Comparison of ENCODE assay signal across 8 cellular contexts in the genomic region with DNA sequence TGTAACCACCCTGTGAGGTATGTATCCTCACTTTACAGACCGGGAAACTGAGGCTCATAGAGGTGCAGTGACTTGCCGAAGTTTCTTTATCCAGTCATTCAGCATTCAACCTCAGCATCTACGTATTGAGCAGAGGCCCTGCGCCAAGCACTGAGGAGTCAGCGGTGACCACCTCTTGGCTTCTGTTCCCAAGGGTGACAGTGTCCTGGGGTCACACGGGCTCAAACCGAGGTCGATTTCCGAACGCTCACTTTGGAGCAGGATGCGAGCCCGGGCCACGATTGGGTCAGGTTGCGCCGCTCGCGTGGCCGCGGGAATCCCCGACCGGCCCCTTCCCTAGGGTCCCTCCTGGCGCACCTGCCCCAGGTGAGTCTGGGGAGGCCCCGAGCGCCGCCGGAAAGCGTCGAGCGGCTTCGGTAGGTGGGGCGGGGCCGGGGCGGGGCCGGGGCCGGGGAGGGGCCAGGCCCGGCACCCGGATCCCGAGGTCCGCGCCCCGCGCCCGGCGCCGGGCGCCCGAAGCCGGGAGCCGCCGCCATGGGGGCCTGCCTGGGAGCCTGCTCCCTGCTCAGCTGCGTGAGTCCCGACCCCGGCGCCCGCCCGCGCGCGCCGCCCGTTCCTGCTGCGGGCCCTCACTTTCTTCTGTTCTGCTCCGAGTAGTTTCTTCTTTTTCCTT. TPM values are rescaled to one million over a fixed set of nuclear protein-coding genes. Genes with fewer than 3 reads are reported as not detected.
DNase-seq lines count a peak whose midpoint lies in the region; ATAC-seq, FAIRE-seq and TF ChIP-seq lines count a peak whose summit lies in the region.

A gene (plus strand): TSS at position 482 of the 673 bp plus-strand sequence. CDS start 53 bp downstream, at position 535.

- H3K4me1 ChIP-seq in HAP-1 (no peaks in the 10 kb centered on the region; the same call in 1 of the 2 replicates), H1 (replicated peaks in 1 of 4; ENCODE audit: control insufficient read depth in 3 of 4, insufficient read depth in 4 of 4, low read length in 3 of 4) (peaks cover 10 to 27% (median 13%) of the 10 kb centered on the region in 4 experiments), vagina (no peaks in the 10 kb centered on the region)

- 0 out of 2 replicates have a peak within 1 kb of the TSS, but pooled peaks have one; percentile 61 for H2BK20ac ChIP-seq in H1 (ENCODE audit: low read length)

- 0 out of 2 replicates have a peak, but pooled peaks cover 2% of the 10 kb centered on the region for H3K79me1 ChIP-seq in H1 (ENCODE audit: low read depth, low read length)

- in situ Hi-C loops in HAP-1 (cut with MboI; ENCODE audit: low sequenced_read_pairs) (no loop called here), SK-MEL-5 (cut with HindIII; ENCODE audit: low pct_unique_long_range_greater_than_20kb, low sequenced_read_pairs) (no loop called here)

- H3K9me3 ChIP-seq in HAP-1, result no peaks in the 10 kb centered on the region
- H3K9me3 ChIP-seq in H1 (ENCODE audit: insufficient read depth in 2 of 2, low read depth in 1 of 2, low read length in 1 of 2), result no peaks in the 10 kb centered on the region
- H3K9me3 ChIP-seq in vagina, result no peaks in the 10 kb centered on the region

- intact Hi-C loops in vagina (cut with DNase I), result no loop called here

- H2BK12ac ChIP-seq in H1 (ENCODE audit: low read depth, low read length), result peak within 1 kb of the TSS; percentile 84; the same call in 1 of the 2 replicates

- TF ChIP-seq CTCF in H1 (IDR thresholded peaks at IDR 0.05; ENCODE audit: control extremely low read depth in 1 of 3, insufficient read depth in 1 of 3, low read depth in 1 of 3, low read length in 3 of 3), result no peak
- no peak for TF ChIP-seq CTCF in vagina (IDR thresholded peaks at IDR 0.05)

- ATAC-seq in HG02763 (IDR thresholded peaks at IDR 0.05; ENCODE audit: unreplicated experiment) (no peak), HG03460 (IDR thresholded peaks at IDR 0.05; ENCODE audit: unreplicated experiment) (no peak)

- peak within 1 kb of the TSS; percentile 44 for H3K4ac ChIP-seq in H1 (replicated peaks; ENCODE audit: insufficient read length, low read depth, low read length)

- CTCF ChIA-PET in H1 (lab: Charles Lee; ENCODE audit: partially characterized antibody), result interaction anchor here (0.9 to 19.2 kb wide), 7 partner anchors 10 to 214 kb away, joined by 3 to 415 read pairs (median 3); no protein-coding TSS in a partner anchor

- H2BK5ac ChIP-seq in H1 (ENCODE audit: low read depth, low read length), result peak within 1 kb of the TSS; percentile 60; the same call in 1 of the 2 replicates

- H3K4me3 ChIP-seq in HAP-1 (peak within 1 kb of the TSS; percentile 66), H1 (ENCODE audit: extremely low read depth in 1 of 4, insufficient read depth in 2 of 4, low read depth in 3 of 4, low read length in 4 of 4) (peak within 1 kb of the TSS; percentile 73 to 97 (median 86)), vagina (peak within 1 kb of the TSS; percentile 64 to 74)

- H2BK15ac ChIP-seq in H1 (ENCODE audit: low read length), result 0 out of 2 replicates have a peak within 1 kb of the TSS, but pooled peaks have one; percentile 36

- peak within 1 kb of the TSS; percentile 38 for H4K5ac ChIP-seq in H1 (ENCODE audit: insufficient read length, low read depth, low read length)

- DNase-seq in DMS153 (lab: John Stamatoyannopoulos, UW) (peak; percentile 68), HAP-1 (ENCODE audit: low spot score in 2 of 2) (peak in 1 of 2 experiments; percentile 48), SK-MEL-5 (ENCODE audit: low read depth, low spot score) (peak; percentile 16), H1 (ENCODE audit: low read depth in 1 of 2, low spot score in 2 of 2) (peak in 1 of 2 experiments; percentile 81), mucosa of gallbladder (ENCODE audit: low spot score) (no peak), vagina (ENCODE audit: extremely low spot score in 2 of 2) (no peak)

- POLR2A ChIA-PET in H1 (lab: Charles Lee; ENCODE audit: partially characterized antibody), result interaction anchor here (1.0 to 4.2 kb wide), 8 partner anchors 10 to 149 kb away, joined by 3 to 26 read pairs (median 3); a partner anchor contains a TSS

- peak within 1 kb of the TSS; percentile 93 for H4K8ac ChIP-seq in H1 (ENCODE audit: extremely low read depth, insufficient read depth, low read length)

- no peak for TF ChIP-seq EP300 in H1 (IDR thresholded peaks at IDR 0.05; ENCODE audit: borderline replicate concordance in 1 of 2, low read depth in 2 of 2, low read length in 2 of 2)

- H2BK120ac ChIP-seq in H1 (replicated peaks; ENCODE audit: low read depth, low read length), result no peak within 1 kb of the TSS

- peak within 1 kb of the TSS; percentile 60 for H3K56ac ChIP-seq in H1 (replicated peaks; ENCODE audit: insufficient read length, low read depth, low read length)

- peak within 1 kb of the TSS; percentile 93 for H2AFZ ChIP-seq in H1 (ENCODE audit: low read length)

- H3K9ac ChIP-seq in H1 (replicated peaks in 1 of 4; ENCODE audit: extremely low read depth in 1 of 4, low read depth in 3 of 4, low read length in 3 of 4), result peak within 1 kb of the TSS; percentile 64 to 89 (median 75)

- no peak within 1 kb of the TSS for H2AK5ac ChIP-seq in H1 (ENCODE audit: low read depth, low read length)

- H3K27ac ChIP-seq in H1 (ENCODE audit: low read depth, low read length), result peak within 1 kb of the TSS; percentile 3; the same call in 1 of the 2 replicates
- H3K27ac ChIP-seq in vagina, result peak within 1 kb of the TSS; percentile 66

- H4K91ac ChIP-seq in H1 (replicated peaks; ENCODE audit: insufficient read length, low read length), result peak within 1 kb of the TSS; percentile 81

- TF ChIP-seq POLR2A in H1 (IDR thresholded peaks at IDR 0.05; ENCODE audit: control extremely low read depth in 1 of 2, low read depth in 2 of 2, low read length in 2 of 2), result peak in 1 of 2 experiments; percentile 55; a peak in 2 of 3 replicates
- TF ChIP-seq POLR2A in vagina (IDR thresholded peaks at IDR 0.05), result no peak

- H3K79me2 ChIP-seq in H1 (ENCODE audit: control insufficient read depth in 1 of 2, insufficient read depth in 2 of 2, low read length in 2 of 2), result peaks cover 0 to 9% of the 10 kb centered on the region in 2 experiments; a peak in 1 of 4 replicates

- peaks cover 11% of the 10 kb centered on the region for H3K23me2 ChIP-seq in H1 (ENCODE audit: low read depth, low read length)

- peak within 1 kb of the TSS; percentile 83 for H3K18ac ChIP-seq in H1 (ENCODE audit: extremely low read depth, low read length)

- peak within 1 kb of the TSS; percentile 78 to 99 for H3K4me2 ChIP-seq in H1 (ENCODE audit: insufficient read depth in 1 of 2, low read depth in 2 of 2, low read length in 2 of 2)

- H4K20me1 ChIP-seq in H1 (replicated peaks in 1 of 2; ENCODE audit: control insufficient read depth in 1 of 2, insufficient read depth in 2 of 2, low read length in 2 of 2), result no peaks in the 10 kb centered on the region

- no peaks in the 10 kb centered on the region for H3K36me3 ChIP-seq in HAP-1 (replicated peaks)
- no peaks in the 10 kb centered on the region for H3K36me3 ChIP-seq in H1 (ENCODE audit: control insufficient read depth in 2 of 4, insufficient read depth in 4 of 4, low read length in 3 of 4)
- no peaks in the 10 kb centered on the region for H3K36me3 ChIP-seq in vagina

- no peak within 1 kb of the TSS for H3K14ac ChIP-seq in H1 (ENCODE audit: insufficient read length)

- H3K23ac ChIP-seq in H1 (ENCODE audit: insufficient read length), result no peak within 1 kb of the TSS

- no peak for FAIRE-seq in H1 (lab: Jason Lieb, UNC)

- H3K27me3 ChIP-seq in HAP-1 (ENCODE audit: low read depth) (no peaks in the 10 kb centered on the region), H1 (replicated peaks in 1 of 4; ENCODE audit: control insufficient read depth in 3 of 4, extremely low read depth in 1 of 4, insufficient read depth in 3 of 4, low read length in 3 of 4) (peaks cover 0 to 6% (median 2%) of the 10 kb centered on the region in 4 experiments; a peak in 3 of 7 replicates), vagina (no peaks in the 10 kb centered on the region)

- 13% methylated on average over 17 of the region's 63 CpGs; no CpG with 5 or more reads in 1 of the 2 experiments for WGBS in H1 (ENCODE audit: extremely low coverage in 1 of 2, insufficient coverage in 1 of 2, insufficient read length in 1 of 2, insufficient replicate concordance in 2 of 2, low coverage in 1 of 2, low lambda C conversion rate in 2 of 2, missing lambda C conversion rate in 1 of 2), 2 experiments

- TF ChIP-seq RAD21 in H1 (IDR thresholded peaks at IDR 0.05 in 1 of 2, conservative IDR thresholded peaks at IDR 0.05 in 1 of 2; ENCODE audit: low read depth in 2 of 2, low read length in 2 of 2), result no peak

TF ChIP-seq in H1, 55 proteins besides CTCF, POLR2A, EP300 and RAD21:
- TF ChIP-seq PHF8 (conservative IDR thresholded peaks at IDR 0.05; ENCODE audit: low read depth, low read length) (peak; percentile 83), SIN3A (conservative IDR thresholded peaks at IDR 0.05 in 1 of 2, IDR thresholded peaks at IDR 0.05 in 1 of 2; ENCODE audit: low read depth in 1 of 2, low read length in 2 of 2) (0 out of 4 replicates have a peak, but pooled peaks have one; percentile 14 to 26), CHD1 (IDR thresholded peaks at IDR 0.05; ENCODE audit: low read depth, low read length) (no peak), YY1 (IDR thresholded peaks at IDR 0.05; ENCODE audit: low read depth, low read length) (peak; percentile 51; the same call in 1 of the 2 replicates), RNF2 (IDR thresholded peaks at IDR 0.05; ENCODE audit: borderline replicate concordance, low read depth, low read length, missing control alignments, poor library complexity, severe bottlenecking) (no peak), TBP (IDR thresholded peaks at IDR 0.05; ENCODE audit: low read depth, low read length) (0 out of 2 replicates have a peak, but pooled peaks have one; percentile 15), TAF1 (IDR thresholded peaks at IDR 0.05; ENCODE audit: low read depth, low read length) (0 out of 2 replicates have a peak, but pooled peaks have one; percentile 52)
TF ChIP-seq in H1: peak in this region for 5.

RNA-seq across cellular contexts. Expression of the gene that starts here (rescaled TPM):
- 6.6 and 8.1 TPM in 2 replicates for total RNA-seq in SK-MEL-5 (2014; rRNA removed; shearing (Covaris generic))
- polyA plus RNA-seq in SK-MEL-5 (2015; cell fraction: cytosol; rRNA removed), result 28.1 and 37.0 TPM in 2 replicates
- 10.6 and 11.0 TPM in 2 replicates for polyA plus RNA-seq in SK-MEL-5 (2015; cell fraction: nucleus; rRNA removed)
- 30.8 and 31.4 TPM in 2 replicates for total RNA-seq in H1 (2021; fragmentation: NEBNext Ultra II Directional; extraction: Animal tissue kit (Norgen Biotek cat#: 25700))
- polyA plus RNA-seq in H1 (2011; rRNA removed), result 60.0 and 97.0 TPM in 2 replicates
- polyA plus RNA-seq in H1 (2011; cell fraction: cytosol; rRNA removed), result 36.3 TPM
- polyA plus RNA-seq in H1 (2011; cell fraction: nucleus; rRNA removed), result 49.8 TPM
- 18.5 to 44.5 TPM (median 39.0 TPM) in 4 replicates for polyA plus RNA-seq in H1 (2012, experiment 1 of 2)
- 28.2 TPM for polyA plus RNA-seq in H1 (2012, experiment 2 of 2)
- polyA plus RNA-seq in H1 (2013, experiment 1 of 2), result 40.3 TPM
- 43.1 TPM for polyA plus RNA-seq in H1 (2013, experiment 2 of 2)
- 16.9 and 18.9 TPM in 2 replicates for polyA minus RNA-seq in H1 (2011; rRNA and poly(A)+ RNA removed)
- 25.8 TPM for polyA minus RNA-seq in H1 (2011; cell fraction: cytosol; rRNA and poly(A)+ RNA removed)
- 14.2 TPM for polyA minus RNA-seq in H1 (2011; cell fraction: nucleus; rRNA and poly(A)+ RNA removed)
- total RNA-seq in mucosa of gallbladder (122 TPM), vagina (17.4 TPM)

Comparison
In these comparisons a context has a peak if more than half of its experiments do, and no peak if none do; other contexts are left out.
1. DNase-seq: peak in DMS153 (single experiment) and SK-MEL-5 (single experiment); none in mucosa of gallbladder (single experiment) and vagina (0 of 2).
2. Peak in every context shown above with its lines, with median percentiles within 50 percentile points of each other: H3K4me3 ChIP-seq.